In genomic region chr15:29269485-29270168, GRCh38 we compare ENCODE assay signal across 8 cellular contexts. TPM values are rescaled to one million over a fixed set of nuclear protein-coding genes. Genes with fewer than 3 reads are reported as not detected.
DNase-seq lines count a peak whose midpoint lies in the region; ATAC-seq, FAIRE-seq and TF ChIP-seq lines count a peak whose summit lies in the region.

TSS of gene NSMCE3 (minus strand) at chr15:29269822. CDS start at chr15:29269705, 117 bp downstream.

- DNase-seq in AG08395 (ENCODE audit: low spot score) = peak; percentile 94
- DNase-seq in NCI-H226 = peak; percentile 76
- DNase-seq in activated CD4-positive, CD25-positive, alpha-beta regulatory T cell treated with anti-CD3 and anti-CD28 coated beads, Interleukin-2, amount 50 U/mL, for 16 hours (ENCODE audit: low read depth, low spot score) = peak; percentile 77
- peak; percentile 89 for DNase-seq in cerebellar cortex (ENCODE audit: low spot score)
- peak; percentile 96 for DNase-seq in kidney
- DNase-seq in stimulated activated CD4-positive, alpha-beta T cell treated with anti-CD3 and anti-CD28 coated beads, Interleukin-15, amount 100 ng/mL, for 1 hour (ENCODE audit: low read depth in 1 of 2, low spot score in 1 of 2) = peak; percentile 76 to 85

- peaks cover 3 to 9% of the 10 kb centered on the region in 2 donors for H3K4me1 ChIP-seq in kidney (ENCODE audit: control insufficient read depth in 1 of 2, insufficient read depth in 1 of 2, low read depth in 1 of 2, low read length in 2 of 2)

- H3K9ac ChIP-seq in kidney (ENCODE audit: low read length in 2 of 2) = peak within 1 kb of the TSS; percentile 56 to 74

- H3K4me3 ChIP-seq in kidney (ENCODE audit: low read length in 2 of 2) = peak within 1 kb of the TSS; percentile 87 to 89

- no peaks in the 10 kb centered on the region for H3K36me3 ChIP-seq in kidney (ENCODE audit: control insufficient read depth in 1 of 2, insufficient read depth in 2 of 2, low read length in 2 of 2)

- intact Hi-C loops in kidney (cut with DNase I) = no loop called here

- peak within 1 kb of the TSS; percentile 84 to 91 for H3K27ac ChIP-seq in kidney (ENCODE audit: low read depth in 2 of 2, low read length in 2 of 2)

- no peak for FAIRE-seq in kidney (lab: Jason Lieb, UNC)

- peak; percentile 94 for ATAC-seq in GM18909 (IDR thresholded peaks at IDR 0.05; ENCODE audit: poor library complexity, unreplicated experiment)
- peak; percentile 87 for ATAC-seq in HG03159 (IDR thresholded peaks at IDR 0.05; ENCODE audit: unreplicated experiment)

- H3K9me3 ChIP-seq in kidney (ENCODE audit: control insufficient read depth in 1 of 2, low read length in 2 of 2) = no peaks in the 10 kb centered on the region

- no peak for TF ChIP-seq CTCF in kidney (IDR thresholded peaks at IDR 0.05; ENCODE audit: borderline replicate concordance, extremely low read depth, insufficient read depth)

RNA-seq across cellular contexts. Expression of gene NSMCE3, which starts in this region (rescaled TPM):
- total RNA-seq in kidney = 6.3 TPM
- 6.5 TPM for polyA plus RNA-seq in kidney (ENCODE audit: insufficient read depth, low read depth, low replicate concordance)

Comparison
In these comparisons a context has a peak if more than half of its experiments do, and no peak if none do; other contexts are left out.
1. Peak in every context shown above with its lines: DNase-seq, ATAC-seq, H3K4me3 ChIP-seq and H3K27ac ChIP-seq.